39 cellular contexts compared by ENCODE assay signal in the genomic region with DNA sequence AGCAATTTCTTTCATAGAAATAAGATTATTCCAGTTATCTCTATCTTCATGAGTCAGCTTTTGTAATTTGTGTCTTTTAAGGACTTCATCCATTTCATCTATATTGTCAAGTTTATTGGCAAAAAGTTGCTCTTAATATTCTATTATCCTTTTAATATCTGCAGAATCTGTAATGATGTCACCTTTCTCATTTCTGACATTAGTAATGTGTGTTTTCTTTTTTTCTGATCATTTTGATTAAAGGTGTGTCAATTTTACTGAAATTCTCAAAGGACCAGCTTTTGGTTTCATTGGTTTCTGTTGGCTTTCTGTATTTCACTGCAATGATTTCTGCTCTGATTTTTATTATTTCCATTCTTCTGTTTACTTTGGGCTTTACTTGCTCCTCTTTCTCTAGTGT. TPM values are rescaled to one million over a fixed set of nuclear protein-coding genes. Genes with fewer than 3 reads are reported as not detected.
"Had no signal": no experiment of that assay in that cellular context is flagged by ENCODE, and none has a peak within 500 bp of the region (broad histone marks: within the 10 kb centered on the region; RNA-seq: fewer than 3 reads in every experiment).

No MANE protein-coding gene starts in this region.

- H3K27ac Mint-ChIP-seq: activated B cell treated with CpG ODN at 0.5 μM for 24 hours; activated CD4-positive, alpha-beta memory T cell treated with anti-CD3 and anti-CD28 coated beads for 36 hours; activated CD4-positive, alpha-beta T cell treated with anti-CD3 and anti-CD28 coated beads, Interleukin-2, amount 10 ng/mL, durations not matched to agents 24 days and 14 days; activated CD8-positive, alpha-beta T cell treated with anti-CD3 and anti-CD28 coated beads for 36 hours; activated naive CD4-positive, alpha-beta T cell treated with anti-CD3 and anti-CD28 coated beads, Interleukin-2, amount 10 ng/mL, durations not matched to agents 7 days and 5 days; activated naive CD4-positive, alpha-beta T cell treated with anti-CD3 and anti-CD28 coated beads, Interleukin-2, amount 50 U/mL, for 72 hours; activated naive CD8-positive, alpha-beta T cell treated with anti-CD3 and anti-CD28 coated beads for 36 hours; activated T-cell treated with anti-CD3 and anti-CD28 coated beads, Interleukin-2, amount 50 U/mL, for 24 hours; activated T-helper 17 cell treated with anti-CD3 and anti-CD28 coated beads, Interleukin-2, amount 50 U/mL, for 72 hours; T-helper 1 cell treated with Interleukin-12 subunit alpha and Interleukin-12 subunit beta and Interleukin-4 antibody, amounts not matched to agents 30 μg/mL and 1 μg/mL, for 36 hours; T-helper 2 cell treated with Interferon-gamma antibody and Interleukin-4, amounts not matched to agents 5 μg/mL and 100 μg/mL, for 36 hours had no signal

- H3K27me3 ChIP-seq: adrenal gland, body of pancreas, brain microvascular endothelial cell, breast epithelium had no signal

- H3K9me3 Mint-ChIP-seq: activated CD8-positive, alpha-beta T cell treated with anti-CD3 and anti-CD28 coated beads for 36 hours; activated naive CD4-positive, alpha-beta T cell treated with anti-CD3 and anti-CD28 coated beads, Interleukin-2, amount 10 ng/mL, durations not matched to agents 7 days and 5 days; activated T-cell treated with anti-CD3 and anti-CD28 coated beads, Interleukin-2, amount 50 U/mL, for 24 hours; activated T-helper 17 cell treated with anti-CD3 and anti-CD28 coated beads, Interleukin-2, amount 50 U/mL, for 72 hours had no signal

- FAIRE-seq: astrocyte, colon, TTC549 had no signal

- H3K36me3 ChIP-seq: breast epithelium had no signal

- H3K4me3 Mint-ChIP-seq: activated B cell treated with CpG ODN at 0.5 μM for 24 hours; activated CD4-positive, alpha-beta memory T cell treated with anti-CD3 and anti-CD28 coated beads for 36 hours; activated CD4-positive, alpha-beta T cell treated with anti-CD3 and anti-CD28 coated beads, Interleukin-2, amount 10 ng/mL, durations not matched to agents 24 days and 14 days; activated CD8-positive, alpha-beta T cell treated with anti-CD3 and anti-CD28 coated beads for 36 hours; activated naive CD4-positive, alpha-beta T cell treated with anti-CD3 and anti-CD28 coated beads, Interleukin-2, amount 10 ng/mL, durations not matched to agents 7 days and 5 days; activated naive CD8-positive, alpha-beta T cell treated with anti-CD3 and anti-CD28 coated beads for 36 hours; activated T-cell treated with anti-CD3 and anti-CD28 coated beads, Interleukin-2, amount 50 U/mL, for 24 hours; activated T-helper 1 cell treated with anti-CD3 and anti-CD28 coated beads, Interleukin-12 subunit alpha, Interleukin-12 subunit beta, Interleukin-2, Interleukin-4 antibody, amounts not matched to agents 30 ng/mL and 10 ng/mL and 1 ng/mL, durations not matched to agents 14 hours and 24 hours and 36 hours; activated T-helper 17 cell treated with anti-CD3 and anti-CD28 coated beads, Interleukin-2, amount 50 U/mL, for 72 hours; T-helper 1 cell treated with Interleukin-12 subunit alpha and Interleukin-12 subunit beta and Interleukin-4 antibody, amounts not matched to agents 30 μg/mL and 1 μg/mL, for 36 hours; T-helper 2 cell treated with Interferon-gamma antibody and Interleukin-4, amounts not matched to agents 5 μg/mL and 100 μg/mL, for 36 hours had no signal

- H3K9me3 ChIP-seq: adrenal gland, body of pancreas, breast epithelium had no signal

- H3K4me1 Mint-ChIP-seq: activated CD4-positive, alpha-beta T cell treated with anti-CD3 and anti-CD28 coated beads, Interleukin-2, amount 10 ng/mL, durations not matched to agents 24 days and 14 days had no signal

- H3K27ac ChIP-seq: adrenal gland, body of pancreas, brain microvascular endothelial cell, breast epithelium, VCaP had no signal

- H3K4me1 ChIP-seq: body of pancreas, breast epithelium had no signal

- H3K4me3 ChIP-seq: adrenal gland, body of pancreas, breast epithelium had no signal

- DNase-seq: activated B cell treated with CpG ODN at 0.5 μM for 24 hours; activated CD4-positive, alpha-beta memory T cell treated with anti-CD3 and anti-CD28 coated beads for 36 hours; activated CD4-positive, alpha-beta T cell treated with anti-CD3 and anti-CD28 coated beads for 4 hours; activated CD4-positive, alpha-beta T cell treated with anti-CD3 and anti-CD28 coated beads, Interleukin-2, amount 10 ng/mL, durations not matched to agents 24 days and 14 days; activated CD4-positive, alpha-beta T cell treated with anti-CD3 and anti-CD28 coated beads, Interleukin-2, amount 50 U/mL, for 1 hour; activated CD4-positive, alpha-beta T cell treated with anti-CD3 and anti-CD28 coated beads, Interleukin-2, amount 50 U/mL, for 4 hours; activated CD4-positive, CD25-positive, alpha-beta regulatory T cell treated with anti-CD3 and anti-CD28 coated beads, Interleukin-2, amount 50 U/mL, for 72 hours; activated CD8-positive, alpha-beta memory T cell treated with anti-CD3 and anti-CD28 coated beads, Interleukin-2, amount 50 U/mL, for 4 hours; activated CD8-positive, alpha-beta T cell treated with anti-CD3 and anti-CD28 coated beads for 36 hours; activated effector memory CD4-positive, alpha-beta T cell treated with anti-CD3 and anti-CD28 coated beads, Interleukin-2, amount 50 U/mL, for 16 hours; activated gamma-delta T cell treated with Interleukin-2 at 50 U/mL for 16 hours; activated naive CD4-positive, alpha-beta T cell treated with anti-CD3 and anti-CD28 coated beads, Interleukin-2, amount 10 ng/mL, durations not matched to agents 7 days and 5 days; activated naive CD4-positive, alpha-beta T cell treated with Interleukin-2 at 50 U/mL for 16 hours; activated naive CD8-positive, alpha-beta T cell treated with anti-CD3 and anti-CD28 coated beads for 36 hours; activated T-cell treated with anti-CD3 and anti-CD28 coated beads for 4 hours; activated T-cell treated with anti-CD3 and anti-CD28 coated beads, Interleukin-2, amount 50 U/mL, for 24 hours; activated T-cell treated with anti-CD3 and anti-CD28 coated beads, Interleukin-2, amount 50 U/mL, for 48 hours; adrenal gland; amniotic stem cell; aorta; body of pancreas; brain microvascular endothelial cell; central memory CD4-positive, alpha-beta T cell; T-helper 1 cell; T-helper 2 cell; T-helper 9 cell had no signal

- ATAC-seq: activated CD8-positive, alpha-beta T cell treated with anti-CD3 and anti-CD28 coated beads for 36 hours; activated naive CD4-positive, alpha-beta T cell treated with anti-CD3 and anti-CD28 coated beads, Interleukin-2, amount 50 U/mL, for 72 hours; activated T-helper 17 cell treated with anti-CD3 and anti-CD28 coated beads, Interleukin-2, amount 50 U/mL, for 72 hours; body of pancreas had no signal

- H3K27me3 Mint-ChIP-seq: activated B cell treated with CpG ODN at 0.5 μM for 24 hours; activated CD4-positive, alpha-beta memory T cell treated with anti-CD3 and anti-CD28 coated beads for 36 hours; activated CD4-positive, alpha-beta T cell treated with anti-CD3 and anti-CD28 coated beads, Interleukin-2, amount 10 ng/mL, durations not matched to agents 24 days and 14 days; activated CD8-positive, alpha-beta T cell treated with anti-CD3 and anti-CD28 coated beads for 36 hours; activated naive CD4-positive, alpha-beta T cell treated with anti-CD3 and anti-CD28 coated beads, Interleukin-2, amount 10 ng/mL, durations not matched to agents 7 days and 5 days; activated naive CD8-positive, alpha-beta T cell treated with anti-CD3 and anti-CD28 coated beads for 36 hours; activated T-cell treated with anti-CD3 and anti-CD28 coated beads, Interleukin-2, amount 50 U/mL, for 24 hours; activated T-helper 17 cell treated with anti-CD3 and anti-CD28 coated beads, Interleukin-2, amount 50 U/mL, for 72 hours had no signal

RNA-seq across cellular contexts. Expression of a gene that starts 17.9 kb away (rescaled TPM):
- total RNA-seq: activated CD4-positive, alpha-beta memory T cell treated with anti-CD3 and anti-CD28 coated beads for 36 hours; activated CD8-positive, alpha-beta memory T cell treated with anti-CD3 and anti-CD28 coated beads for 36 hours; activated CD8-positive, alpha-beta T cell treated with anti-CD3 and anti-CD28 coated beads for 36 hours; activated naive CD8-positive, alpha-beta T cell treated with anti-CD3 and anti-CD28 coated beads for 36 hours; astrocyte; cardiac septum had no signal
- polyA plus RNA-seq: adrenal gland, aorta had no signal

RNA-seq across cellular contexts. Expression of a gene that starts 34.7 kb away (rescaled TPM):
- total RNA-seq: activated B cell treated with CpG ODN at 0.5 μM for 24 hours; activated CD4-positive, alpha-beta T cell treated with anti-CD3 and anti-CD28 coated beads, Interleukin-2, amount 10 ng/mL, durations not matched to agents 24 days and 14 days; activated T-helper 17 cell treated with anti-CD3 and anti-CD28 coated beads, Interleukin-2, amount 50 U/mL, for 72 hours; adrenal gland; astrocyte; body of pancreas; cardiac septum; cerebellum had no signal
- polyA plus RNA-seq: aorta had no signal
